In genomic region chr17:37650419-37651003, GRCh38 we compare ENCODE assay signal across 8 cellular contexts. TPM values are rescaled to one million over a fixed set of nuclear protein-coding genes. Genes with fewer than 3 reads are reported as not detected.
DNase-seq lines count a peak whose midpoint lies in the region; TF ChIP-seq lines count a peak whose summit lies in the region.

No MANE protein-coding gene starts in this region.

- no peaks in the 10 kb centered on the region for H4K20me1 ChIP-seq in OCI-LY3 (ENCODE audit: insufficient read depth, low read length)

- H3K27me3 ChIP-seq in cardiac muscle cell (peaks cover 50% of the 10 kb centered on the region), right atrium auricular region (no peaks in the 10 kb centered on the region), OCI-LY3 (ENCODE audit: low read depth, low read length) (peaks cover 39% of the 10 kb centered on the region), sigmoid colon (peaks cover 0 to 21% (median 0%) of the 10 kb centered on the region in 3 donors)

- no peak for TF ChIP-seq EP300 in sigmoid colon (IDR thresholded peaks at IDR 0.05)

- DNase-seq in cardiac muscle cell (ENCODE audit: low read depth in 1 of 2, low spot score in 1 of 2) (peak; percentile 59), right atrium auricular region (ENCODE audit: low spot score) (no peak), fibroblast of gingiva (ENCODE audit: low read depth) (peak; percentile 45), retinal pigment epithelial cell (ENCODE audit: low read depth) (no peak), mesenteric fat pad (ENCODE audit: low spot score) (no peak), sigmoid colon (no peak), NCI-H2081 treated with DMSO at 0.1 percent for 48 hours (lab: John Stamatoyannopoulos, UW) (no peak)

- TF ChIP-seq POLR2A in sigmoid colon (IDR thresholded peaks at IDR 0.05) = no peak

- H3K36me3 ChIP-seq in cardiac muscle cell = no peaks in the 10 kb centered on the region
- no peaks in the 10 kb centered on the region for H3K36me3 ChIP-seq in right atrium auricular region
- no peaks in the 10 kb centered on the region for H3K36me3 ChIP-seq in OCI-LY3 (replicated peaks; ENCODE audit: low read depth, low read length)
- H3K36me3 ChIP-seq in sigmoid colon = no peaks in the 10 kb centered on the region

- H2AFZ ChIP-seq in OCI-LY3 (ENCODE audit: low read depth, low read length) = no peak overlapping the region

- no peak overlapping the region for H3K4me2 ChIP-seq in OCI-LY3 (ENCODE audit: low read length)

- peak; percentile 52 for TF ChIP-seq CTCF in cardiac muscle cell (IDR thresholded peaks at IDR 0.05; ENCODE audit: low read depth, low read length)
- TF ChIP-seq CTCF in right atrium auricular region (IDR thresholded peaks at IDR 0.05) = peak in 1 of 2 donors; percentile 62
- peak; percentile 68 for TF ChIP-seq CTCF in OCI-LY3 (IDR thresholded peaks at IDR 0.05; ENCODE audit: low read depth, low read length)
- TF ChIP-seq CTCF in retinal pigment epithelial cell (conservative IDR thresholded peaks at IDR 0.05; ENCODE audit: low read depth, low read length) = peak; percentile 55
- TF ChIP-seq CTCF in sigmoid colon (IDR thresholded peaks at IDR 0.05) = no peak

- H3K9ac ChIP-seq in OCI-LY3 (ENCODE audit: low read length) = no peak overlapping the region

- no peak overlapping the region for H3K4me3 ChIP-seq in cardiac muscle cell
- no peak overlapping the region for H3K4me3 ChIP-seq in right atrium auricular region
- H3K4me3 ChIP-seq in OCI-LY3 (ENCODE audit: low read length) = no peak overlapping the region
- H3K4me3 ChIP-seq in retinal pigment epithelial cell (ENCODE audit: low read length) = no peak overlapping the region
- no peak overlapping the region for H3K4me3 ChIP-seq in sigmoid colon

- no peak overlapping the region for H3K27ac ChIP-seq in cardiac muscle cell
- no peak overlapping the region for H3K27ac ChIP-seq in right atrium auricular region
- no peak overlapping the region for H3K27ac ChIP-seq in OCI-LY3 (ENCODE audit: low read length)
- H3K27ac ChIP-seq in sigmoid colon = no peak overlapping the region

- no peaks in the 10 kb centered on the region for H3K4me1 ChIP-seq in cardiac muscle cell (ENCODE audit: low read depth)
- H3K4me1 ChIP-seq in right atrium auricular region = no peaks in the 10 kb centered on the region
- no peaks in the 10 kb centered on the region for H3K4me1 ChIP-seq in OCI-LY3 (ENCODE audit: low read length)
- H3K4me1 ChIP-seq in sigmoid colon = no peaks in the 10 kb centered on the region

- intact Hi-C loops in sigmoid colon (cut with DNase I) = no loop called here

- 57 to 60% methylated on average over 6 of the region's 6 CpGs for WGBS in sigmoid colon, 2 donors

- no peaks in the 10 kb centered on the region for H3K79me2 ChIP-seq in OCI-LY3 (ENCODE audit: low read length)

- H3K9me3 ChIP-seq in cardiac muscle cell (ENCODE audit: low read depth) (no peaks in the 10 kb centered on the region), right atrium auricular region (no peaks in the 10 kb centered on the region), OCI-LY3 (ENCODE audit: insufficient read depth, low read length) (no peaks in the 10 kb centered on the region), sigmoid colon (no peaks in the 10 kb centered on the region)

RNA-seq across cellular contexts. Expression of gene DDX52, which starts 7.3 kb away (rescaled TPM):
- total RNA-seq in cardiac muscle cell (12.2 and 12.4 TPM in 2 replicates), right atrium auricular region (1 to 10 TPM; 9.3 to 9.4 TPM), mesenteric fat pad (19.4 TPM), sigmoid colon (10 to 100 TPM; 16.5 to 21.2 (median 19.2) TPM)
- polyA plus RNA-seq in cardiac muscle cell (22.4 and 35.1 TPM in 2 replicates), sigmoid colon (10 to 100 TPM in 1 of 3 donors, 1 to 10 TPM in 2; 7.6 to 15.2 (median 7.8) TPM)

RNA-seq across cellular contexts. Expression of gene SYNRG, which starts 41.3 kb away (rescaled TPM):
- 9.5 and 13.7 TPM in 2 replicates for total RNA-seq in cardiac muscle cell
- polyA plus RNA-seq in cardiac muscle cell = 26.1 and 31.9 TPM in 2 replicates
- total RNA-seq in right atrium auricular region = 10 to 100 TPM; 15.0 to 18.4 TPM
- total RNA-seq in mesenteric fat pad = 40.8 TPM
- 10 to 100 TPM; 16.8 to 26.0 (median 20.1) TPM for total RNA-seq in sigmoid colon
- 10 to 100 TPM in 1 of 3 donors, 1 to 10 TPM in 2; 7.4 to 20.5 (median 8.4) TPM for polyA plus RNA-seq in sigmoid colon

Comparison
In these comparisons a context has a peak if more than half of its experiments do, and no peak if none do; other contexts are left out.
1. DNase-seq: peak in cardiac muscle cell (2 of 2) and fibroblast of gingiva (single experiment); none in right atrium auricular region (single experiment), retinal pigment epithelial cell (single experiment), mesenteric fat pad (single experiment), sigmoid colon (single experiment) and NCI-H2081 treated with DMSO at 0.1 percent for 48 hours (single experiment).
2. CTCF ChIP-seq: peak in cardiac muscle cell (single experiment), OCI-LY3 (single experiment) and retinal pigment epithelial cell (single experiment); none in sigmoid colon (0 of 4).